ENCODE assay signal across 21 cellular contexts in the genomic region with DNA sequence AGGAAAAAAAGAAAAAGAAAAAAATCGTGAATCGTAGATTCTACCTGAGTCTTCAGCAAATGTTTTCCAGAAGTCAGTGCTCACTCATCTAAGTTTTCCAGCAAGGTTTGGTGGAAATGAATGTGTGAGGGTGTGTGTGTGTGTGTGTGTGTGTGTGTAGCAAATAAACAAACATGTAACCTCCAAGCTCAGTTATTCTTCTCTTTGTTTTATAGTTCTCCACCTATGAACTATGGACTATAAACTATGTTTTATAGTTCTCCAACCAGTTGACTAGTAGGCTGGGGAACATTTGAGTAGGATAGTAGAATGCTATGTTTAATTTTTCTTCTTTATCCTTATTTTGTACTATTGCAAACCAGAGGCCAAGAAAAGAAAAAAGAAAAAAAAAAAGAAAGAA.
"Had no signal": no experiment of that assay in that cellular context is flagged by ENCODE, and none has a peak within 500 bp of the region (broad histone marks: within the 10 kb centered on the region; RNA-seq: fewer than 3 reads in every experiment).

No MANE protein-coding gene starts in this region.

- H3K27me3 ChIP-seq: adrenal gland, Peyer's patch, SJSA1 had no signal

- H3K9me3 ChIP-seq: adrenal gland, Peyer's patch, SJSA1 had no signal

- ATAC-seq: activated CD4-positive, CD25-positive, alpha-beta regulatory T cell treated with anti-CD3 and anti-CD28 coated beads, Interleukin-2, amount 50 U/mL, for 24 hours; activated CD8-positive, alpha-beta T cell treated with anti-CD3 and anti-CD28 coated beads for 36 hours had no signal

- H3K4me1 Mint-ChIP-seq: activated naive CD8-positive, alpha-beta T cell treated with anti-CD3 and anti-CD28 coated beads, Interleukin-2, amount 10 ng/mL, durations not matched to agents 7 days and 5 days had no signal

- DNase-seq: activated CD4-positive, alpha-beta T cell treated with anti-CD3 and anti-CD28 coated beads for 4 hours; activated CD8-positive, alpha-beta memory T cell treated with anti-CD3 and anti-CD28 coated beads, Interleukin-2, amount 50 U/mL, for 4 hours; activated CD8-positive, alpha-beta T cell treated with anti-CD3 and anti-CD28 coated beads for 36 hours; activated naive CD4-positive, alpha-beta T cell treated with anti-CD3 and anti-CD28 coated beads, Interleukin-2, amount 50 U/mL, for 16 hours; activated naive CD8-positive, alpha-beta T cell treated with anti-CD3 and anti-CD28 coated beads, Interleukin-2, amount 10 ng/mL, durations not matched to agents 7 days and 5 days; activated T-cell treated with anti-CD3 and anti-CD28 coated beads, Interleukin-2, amount 50 U/mL, for 1 hour; adrenal gland; anterior cingulate cortex; MM.1S; NCI-H1105 treated with DMSO at 0.1 percent for 48 hours; NCI-H1436 treated with DMSO at 0.1 percent for 48 hours; NCI-H187; NCI-H2081; NCI-H510A treated with DMSO at 0.1 percent for 48 hours; Peyer's patch; SHP77; SW 1271 had no signal

- H3K4me3 Mint-ChIP-seq: activated CD8-positive, alpha-beta T cell treated with anti-CD3 and anti-CD28 coated beads for 36 hours; activated naive CD8-positive, alpha-beta T cell treated with anti-CD3 and anti-CD28 coated beads, Interleukin-2, amount 10 ng/mL, durations not matched to agents 7 days and 5 days; T-helper 2 cell treated with Interferon-gamma antibody and Interleukin-4, amounts not matched to agents 5 μg/mL and 100 μg/mL, for 36 hours had no signal

- H3K27ac Mint-ChIP-seq: activated CD8-positive, alpha-beta T cell treated with anti-CD3 and anti-CD28 coated beads for 36 hours; activated naive CD8-positive, alpha-beta T cell treated with anti-CD3 and anti-CD28 coated beads, Interleukin-2, amount 10 ng/mL, durations not matched to agents 7 days and 5 days; T-helper 2 cell treated with Interferon-gamma antibody and Interleukin-4, amounts not matched to agents 5 μg/mL and 100 μg/mL, for 36 hours had no signal

- H3K9me3 Mint-ChIP-seq: activated CD8-positive, alpha-beta T cell treated with anti-CD3 and anti-CD28 coated beads for 36 hours; activated naive CD8-positive, alpha-beta T cell treated with anti-CD3 and anti-CD28 coated beads, Interleukin-2, amount 10 ng/mL, durations not matched to agents 7 days and 5 days; T-helper 2 cell treated with Interferon-gamma antibody and Interleukin-4, amounts not matched to agents 5 μg/mL and 100 μg/mL, for 36 hours had no signal

- H3K9ac ChIP-seq: KMS-11 had no signal

- H3K27ac ChIP-seq: KMS-11, SJSA1 had no signal

- H3K27me3 Mint-ChIP-seq: activated CD8-positive, alpha-beta T cell treated with anti-CD3 and anti-CD28 coated beads for 36 hours had no signal

- H3K4me2 ChIP-seq: KMS-11 had no signal

- H3K4me3 ChIP-seq: adrenal gland, Peyer's patch, SJSA1 had no signal

- H3K36me3 ChIP-seq: adrenal gland, Peyer's patch, SJSA1 had no signal
